Comparison of ENCODE assay signal across 8 cellular contexts in the genomic region with DNA sequence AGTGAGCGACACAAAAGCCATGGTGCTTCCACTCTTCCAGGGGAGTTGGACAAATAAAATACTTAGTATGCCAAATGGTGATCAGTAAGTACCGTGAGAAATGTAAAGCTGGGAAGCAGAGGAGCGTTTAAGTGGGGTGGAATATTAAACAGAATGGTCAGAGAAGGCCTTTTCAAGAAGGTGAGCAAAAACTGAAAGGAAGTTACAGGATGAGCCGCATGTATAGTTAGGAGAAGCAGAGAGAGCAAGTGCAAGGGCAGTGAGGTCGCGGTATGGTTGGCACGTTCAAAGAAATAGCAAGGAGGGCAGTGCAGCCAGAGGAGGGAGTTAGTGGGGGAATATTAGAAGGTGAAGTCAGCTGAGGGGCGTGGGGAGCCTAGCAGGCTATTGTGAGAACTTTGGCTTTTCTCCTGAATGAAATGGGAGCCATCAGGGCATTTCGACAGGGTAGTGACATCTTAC. TPM values are rescaled to one million over a fixed set of nuclear protein-coding genes. Genes with fewer than 3 reads are reported as not detected.
DNase-seq lines count a peak whose midpoint lies in the region; ATAC-seq and TF ChIP-seq lines count a peak whose summit lies in the region.

No MANE protein-coding gene starts in this region.

- CTCF ChIA-PET in activated CD4-positive, alpha-beta T cell treated with anti-CD3 and anti-CD28 coated beads for 36 hours (lab: Charles Lee), result interaction anchor here (0.5 to 1.1 kb wide), 2 partner anchors 25 to 344 kb away, joined by 3 read pairs; no protein-coding TSS in a partner anchor

- ATAC-seq in activated CD4-positive, alpha-beta T cell treated with anti-CD3 and anti-CD28 coated beads for 36 hours, result no peak

- peak overlapping the region; percentile 93 for H3K4me3 ChIP-seq in fibroblast of the aortic adventitia (ENCODE audit: low read depth, low read length)
- H3K4me3 ChIP-seq in skeletal muscle cell (ENCODE audit: low read depth, low read length), result peak overlapping the region; percentile 94

- POLR2A ChIA-PET in activated CD4-positive, alpha-beta T cell treated with anti-CD3 and anti-CD28 coated beads for 36 hours (lab: Charles Lee), result no interaction called here

- intact Hi-C loops in activated CD4-positive, alpha-beta T cell treated with anti-CD3 and anti-CD28 coated beads for 36 hours (cut with DNase I, micrococcal nuclease), result loop anchor here (1.0 to 5.0 kb wide), 13 partner anchors 17 to 1518 kb away; a partner anchor contains a TSS

- peaks cover 56% of the 10 kb centered on the region for H3K36me3 Mint-ChIP-seq in activated CD4-positive, alpha-beta T cell treated with anti-CD3 and anti-CD28 coated beads for 36 hours (ENCODE audit: low read depth)

- no peaks in the 10 kb centered on the region for H3K27me3 Mint-ChIP-seq in activated CD4-positive, alpha-beta T cell treated with anti-CD3 and anti-CD28 coated beads for 36 hours

- peak overlapping the region; percentile 88 for H3K27ac Mint-ChIP-seq in activated CD4-positive, alpha-beta T cell treated with anti-CD3 and anti-CD28 coated beads for 36 hours

- DNase-seq in activated CD4-positive, alpha-beta T cell treated with anti-CD3 and anti-CD28 coated beads for 36 hours, result no peak
- no peak for DNase-seq in activated CD4-positive, alpha-beta T cell treated with anti-CD3 and anti-CD28 coated beads, Interleukin-2, amount 50 U/mL, for 4 hours
- peak; percentile 41 for DNase-seq in SW480 (ENCODE audit: low spot score)
- DNase-seq in fibroblast of the aortic adventitia (ENCODE audit: low read depth), result no peak
- DNase-seq in skeletal muscle cell (ENCODE audit: low read depth), result no peak
- DNase-seq in NCI-H187 (lab: John Stamatoyannopoulos, UW), result no peak
- no peak for DNase-seq in germinal center (ENCODE audit: low spot score)
- no peak for DNase-seq in HK-2 (ENCODE audit: unreplicated experiment)

- H3K4me1 Mint-ChIP-seq in activated CD4-positive, alpha-beta T cell treated with anti-CD3 and anti-CD28 coated beads for 36 hours, result peaks cover 54% of the 10 kb centered on the region

- peak overlapping the region; percentile 81 for H3K4me3 Mint-ChIP-seq in activated CD4-positive, alpha-beta T cell treated with anti-CD3 and anti-CD28 coated beads for 36 hours

- no peak for TF ChIP-seq CTCF in fibroblast of the aortic adventitia (IDR thresholded peaks at IDR 0.05; ENCODE audit: insufficient read depth, low read length)

- no peaks in the 10 kb centered on the region for H3K9me3 Mint-ChIP-seq in activated CD4-positive, alpha-beta T cell treated with anti-CD3 and anti-CD28 coated beads for 36 hours (ENCODE audit: low read depth)

RNA-seq across cellular contexts. Expression of a gene that starts 0.7 kb away (rescaled TPM):
- total RNA-seq in activated CD4-positive, alpha-beta T cell treated with anti-CD3 and anti-CD28 coated beads for 36 hours, result 10 to 100 TPM; 39.4 to 75.6 TPM
- total RNA-seq in fibroblast of the aortic adventitia (ENCODE audit: low replicate concordance), result 47.3 and 53.1 TPM in 2 replicates

RNA-seq across cellular contexts. Expression of a gene that starts 4.2 kb away (rescaled TPM):
- total RNA-seq in activated CD4-positive, alpha-beta T cell treated with anti-CD3 and anti-CD28 coated beads for 36 hours, result 10 to 100 TPM; 25.2 to 30.5 TPM
- total RNA-seq in fibroblast of the aortic adventitia (ENCODE audit: low replicate concordance), result 15.1 and 15.6 TPM in 2 replicates

RNA-seq across cellular contexts. Expression of a gene that starts 5.0 kb away (rescaled TPM):
- total RNA-seq in activated CD4-positive, alpha-beta T cell treated with anti-CD3 and anti-CD28 coated beads for 36 hours, result 10 to 100 TPM; 27.9 to 35.3 TPM
- total RNA-seq in fibroblast of the aortic adventitia (ENCODE audit: low replicate concordance), result 19.7 and 99.1 TPM in 2 replicates

RNA-seq across cellular contexts. Expression of a gene that starts 17.4 kb away (rescaled TPM):
- total RNA-seq in activated CD4-positive, alpha-beta T cell treated with anti-CD3 and anti-CD28 coated beads for 36 hours, result 1 to 10 TPM; 1.2 to 2.0 TPM
- total RNA-seq in fibroblast of the aortic adventitia (ENCODE audit: low replicate concordance), result 2.6 TPM in 2 replicates

RNA-seq across cellular contexts. Expression of a gene that starts 27.3 kb away (rescaled TPM):
- total RNA-seq in activated CD4-positive, alpha-beta T cell treated with anti-CD3 and anti-CD28 coated beads for 36 hours, result 10 to 100 TPM; 10.7 to 12.5 TPM
- 16.2 and 20.8 TPM in 2 replicates for total RNA-seq in fibroblast of the aortic adventitia (ENCODE audit: low replicate concordance)
